In genomic region chr10:122073508-122073907, GRCh38 we compare ENCODE assay signal across 28 cellular contexts.
"Had no signal": no experiment of that assay in that cellular context is flagged by ENCODE, and none has a peak within 500 bp of the region (broad histone marks: within the 10 kb centered on the region; RNA-seq: fewer than 3 reads in every experiment).

No MANE protein-coding gene starts in this region.

- DNase-seq: dorsolateral prefrontal cortex; effector CD4-positive, alpha-beta T cell; foreskin keratinocyte; glutamatergic neuron; heart right ventricle; hippocampal formation; immature natural killer cell; left ventricle myocardium superior; lower lobe of right lung; right cardiac atrium; stimulated activated CD4-positive, alpha-beta T cell treated with anti-CD3 and anti-CD28 coated beads, Interleukin-15, amount 100 ng/mL, for 24 hours; stimulated activated CD4-positive, alpha-beta T cell treated with anti-CD3 and anti-CD28 coated beads, Interleukin-2, amount 100 ng/mL, for 48 hours; stimulated activated naive B cell treated with anti-CD40 and anti-IgM and Interleukin-4, amounts not matched to agents 10 μg/mL and 1 μg/mL and 100 μg/mL, for 72 hours; upper lobe of right lung; uterus had no signal

- H3K4me1 ChIP-seq: lower lobe of right lung, parathyroid adenoma, prostate gland, tibial nerve, upper lobe of right lung, uterus had no signal

- H3K4me3 Mint-ChIP-seq: immature natural killer cell; natural killer cell treated with Interleukin-12 subunit alpha and Interleukin-12 subunit beta and Interleukin-15 and Interleukin-18, amount 100 ng/mL, for 72 hours; neural crest cell; stimulated activated naive B cell treated with anti-CD40 and anti-IgM and Interleukin-4, amounts not matched to agents 10 μg/mL and 1 μg/mL and 100 μg/mL, for 72 hours; stimulated activated naive CD8-positive, alpha-beta T cell treated with anti-CD3 and anti-CD28 coated beads, Interleukin-15, Interleukin-2, amounts not matched to agents 100 ng/mL and 50 ng/mL, for 24 hours had no signal

- H3K9me3 Mint-ChIP-seq: natural killer cell treated with Interleukin-12 subunit alpha and Interleukin-12 subunit beta and Interleukin-15 and Interleukin-18, amount 100 ng/mL, for 72 hours; neural crest cell; stimulated activated naive B cell treated with anti-CD40 and anti-IgM and Interleukin-4, amounts not matched to agents 10 μg/mL and 1 μg/mL and 100 μg/mL, for 72 hours; stimulated activated naive CD8-positive, alpha-beta T cell treated with anti-CD3 and anti-CD28 coated beads, Interleukin-15, Interleukin-2, amounts not matched to agents 100 ng/mL and 50 ng/mL, for 24 hours had no signal

- H3K4me3 ChIP-seq: dorsolateral prefrontal cortex, heart right ventricle, lower lobe of right lung, prostate gland, skin epidermis, thoracic aorta, tibial nerve, upper lobe of right lung, uterus had no signal

- H3K9me3 ChIP-seq: heart right ventricle, lower lobe of right lung, neutrophil, prostate gland, thoracic aorta, tibial nerve, upper lobe of right lung, uterus had no signal

- FAIRE-seq: colon, keratinocyte had no signal

- H3K27ac Mint-ChIP-seq: immature natural killer cell; natural killer cell treated with Interleukin-12 subunit alpha and Interleukin-12 subunit beta and Interleukin-15 and Interleukin-18, amount 100 ng/mL, for 72 hours; stimulated activated naive B cell treated with anti-CD40 and anti-IgM and Interleukin-4, amounts not matched to agents 10 μg/mL and 1 μg/mL and 100 μg/mL, for 72 hours; stimulated activated naive CD8-positive, alpha-beta T cell treated with anti-CD3 and anti-CD28 coated beads, Interleukin-15, Interleukin-2, amounts not matched to agents 100 ng/mL and 50 ng/mL, for 24 hours had no signal

- H3K36me3 Mint-ChIP-seq: immature natural killer cell; natural killer cell treated with Interleukin-12 subunit alpha and Interleukin-12 subunit beta and Interleukin-15 and Interleukin-18, amount 100 ng/mL, for 72 hours; stimulated activated naive B cell treated with anti-CD40 and anti-IgM and Interleukin-4, amounts not matched to agents 10 μg/mL and 1 μg/mL and 100 μg/mL, for 72 hours had no signal

- ATAC-seq: esophagus mucosa; foreskin keratinocyte; heart right ventricle; left ventricle myocardium superior; lower lobe of right lung; natural killer cell treated with Interleukin-12 subunit alpha and Interleukin-12 subunit beta and Interleukin-15 and Interleukin-18, amount 100 ng/mL, for 72 hours; right cardiac atrium; stimulated activated naive B cell treated with anti-CD40 and anti-IgM and Interleukin-4, amounts not matched to agents 10 μg/mL and 1 μg/mL and 100 μg/mL, for 72 hours; upper lobe of right lung had no signal

- H3K4me1 Mint-ChIP-seq: immature natural killer cell; stimulated activated naive B cell treated with anti-CD40 and anti-IgM and Interleukin-4, amounts not matched to agents 10 μg/mL and 1 μg/mL and 100 μg/mL, for 72 hours had no signal

- H3K27ac ChIP-seq: dorsolateral prefrontal cortex, epithelial cell of prostate, foreskin keratinocyte, heart right ventricle, lower lobe of right lung, neutrophil, parathyroid adenoma, prostate gland, skin epidermis, thoracic aorta, tibial nerve, upper lobe of right lung, uterus had no signal
